27 cellular contexts compared by ENCODE assay signal in the genomic region with DNA sequence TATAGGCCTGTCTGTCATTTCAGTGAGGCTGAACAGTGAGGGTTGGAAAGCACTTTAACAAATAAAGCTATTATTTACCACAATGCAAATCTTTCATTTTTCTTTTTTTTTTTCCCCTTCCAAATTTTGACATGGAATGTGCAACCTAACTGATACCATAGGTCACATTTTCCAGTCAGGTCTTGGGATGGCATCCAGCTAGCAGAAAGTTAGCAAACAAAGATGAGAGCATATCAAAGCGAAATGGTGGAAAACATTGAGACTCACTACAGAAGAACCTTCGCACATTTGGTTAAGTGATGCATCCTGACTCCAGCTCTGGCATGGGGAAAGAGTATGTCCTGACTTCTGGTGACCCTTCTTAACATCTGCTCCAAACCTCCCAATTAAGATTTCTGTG.
"Had no signal": no experiment of that assay in that cellular context is flagged by ENCODE, and none has a peak within 500 bp of the region (broad histone marks: within the 10 kb centered on the region; RNA-seq: fewer than 3 reads in every experiment).

No MANE protein-coding gene starts in this region.

- H3K9me3 Mint-ChIP-seq: mesothelial cell of epicardium; naive B cell; natural killer cell; nephron progenitor cell; neural progenitor cell; stimulated activated effector memory CD8-positive, alpha-beta T cell treated with anti-CD3 and anti-CD28 coated beads, Interleukin-12 subunit alpha, Interleukin-12 subunit beta, amount 100 ng/mL, for 72 hours; stimulated activated naive CD8-positive, alpha-beta T cell treated with anti-CD3 and anti-CD28 coated beads, Interleukin-15, Interleukin-2, amounts not matched to agents 100 ng/mL and 50 ng/mL, for 24 hours; type B pancreatic cell had no signal

- DNase-seq: heart left ventricle; islet precursor cell; left ventricle myocardium superior; lower lobe of right lung; mammary epithelial cell; mesenchymal stem cell; naive B cell; natural killer cell; nephron progenitor cell; occipital lobe; sigmoid colon; small intestine; spleen; stimulated activated CD4-positive, alpha-beta T cell treated with anti-CD3 and anti-CD28 coated beads, Interleukin-4, amount 100 ng/mL, for 24 hours; stimulated activated naive CD4-positive, alpha-beta T cell; tibial artery; uterus had no signal

- H3K36me3 Mint-ChIP-seq: natural killer cell had no signal

- H3K27me3 Mint-ChIP-seq: naive B cell; stimulated activated naive CD8-positive, alpha-beta T cell treated with anti-CD3 and anti-CD28 coated beads, Interleukin-15, Interleukin-2, amounts not matched to agents 100 ng/mL and 50 ng/mL, for 24 hours; type B pancreatic cell had no signal

- H2AFZ ChIP-seq: neural progenitor cell, parathyroid adenoma had no signal

- H3K79me2 ChIP-seq: parathyroid adenoma had no signal

- H3K27ac ChIP-seq: heart left ventricle, lower lobe of right lung, neural progenitor cell, neutrophil, parathyroid adenoma, right atrium auricular region, sigmoid colon, spleen, suprapubic skin, thoracic aorta, tibial artery, uterus had no signal

- H3K27ac Mint-ChIP-seq: mesothelial cell of epicardium; naive B cell; natural killer cell; nephron progenitor cell; neural progenitor cell; stimulated activated effector memory CD8-positive, alpha-beta T cell treated with anti-CD3 and anti-CD28 coated beads, Interleukin-12 subunit alpha, Interleukin-12 subunit beta, amount 100 ng/mL, for 72 hours; stimulated activated naive CD8-positive, alpha-beta T cell treated with anti-CD3 and anti-CD28 coated beads, Interleukin-15, Interleukin-2, amounts not matched to agents 100 ng/mL and 50 ng/mL, for 24 hours; type B pancreatic cell had no signal

- ATAC-seq: heart left ventricle; left ventricle myocardium superior; lower lobe of right lung; natural killer cell; stimulated activated effector memory CD8-positive, alpha-beta T cell treated with anti-CD3 and anti-CD28 coated beads, Interleukin-12 subunit alpha, Interleukin-12 subunit beta, amount 100 ng/mL, for 72 hours had no signal

- H3K4me3 ChIP-seq: heart left ventricle, lower lobe of right lung, neural progenitor cell, right atrium auricular region, sigmoid colon, spleen, suprapubic skin, thoracic aorta, tibial artery, uterus had no signal

- H3K36me3 ChIP-seq: neural progenitor cell, neutrophil, uterus had no signal

- H3K4me1 Mint-ChIP-seq: naive B cell; natural killer cell; neural progenitor cell; stimulated activated effector memory CD8-positive, alpha-beta T cell treated with anti-CD3 and anti-CD28 coated beads, Interleukin-12 subunit alpha, Interleukin-12 subunit beta, amount 100 ng/mL, for 72 hours had no signal

- H3K4me3 Mint-ChIP-seq: mesothelial cell of epicardium; naive B cell; natural killer cell; nephron progenitor cell; neural progenitor cell; stimulated activated effector memory CD8-positive, alpha-beta T cell treated with anti-CD3 and anti-CD28 coated beads, Interleukin-12 subunit alpha, Interleukin-12 subunit beta, amount 100 ng/mL, for 72 hours; stimulated activated naive CD8-positive, alpha-beta T cell treated with anti-CD3 and anti-CD28 coated beads, Interleukin-15, Interleukin-2, amounts not matched to agents 100 ng/mL and 50 ng/mL, for 24 hours; type B pancreatic cell had no signal

- H3K27me3 ChIP-seq: heart left ventricle, neural progenitor cell, neutrophil, right atrium auricular region, sigmoid colon, spleen, suprapubic skin, tibial artery, uterus had no signal

- H3K4me2 ChIP-seq: neural progenitor cell had no signal

- H3K9me3 ChIP-seq: heart left ventricle, lower lobe of right lung, neutrophil, right atrium auricular region, sigmoid colon, spleen, suprapubic skin, thoracic aorta, tibial artery, uterus had no signal

- H3K4me1 ChIP-seq: lower lobe of right lung, neural progenitor cell, parathyroid adenoma, sigmoid colon, spleen, suprapubic skin, uterus had no signal
